ENCODE assay signal across 15 cellular contexts in the genomic region with DNA sequence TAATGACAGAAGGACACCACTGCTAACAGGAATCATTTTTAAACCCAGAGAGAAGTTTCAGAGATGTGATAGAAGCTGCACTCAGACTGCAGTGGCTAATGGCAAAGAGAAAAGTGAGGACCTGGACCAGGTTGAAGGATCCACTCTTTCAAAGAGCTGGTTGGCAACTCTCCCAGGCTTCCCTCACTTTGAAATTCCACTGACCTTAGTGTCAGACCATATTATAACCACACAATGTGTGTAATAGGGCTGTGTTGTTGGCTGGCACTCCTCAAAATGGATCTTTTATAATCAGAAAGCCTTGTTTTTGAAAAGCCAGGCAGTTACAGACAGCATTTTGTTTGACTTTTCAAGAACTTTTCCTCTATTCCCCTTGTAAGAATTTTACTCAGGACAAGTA.
DNase-seq lines count a peak whose midpoint lies in the region; ATAC-seq and TF ChIP-seq lines count a peak whose summit lies in the region.
"Had no signal": no experiment of that assay in that cellular context is flagged by ENCODE, and none has a peak within 500 bp of the region (broad histone marks: within the 10 kb centered on the region; RNA-seq: fewer than 3 reads in every experiment).

No MANE protein-coding gene starts in this region.

- no peaks in the 10 kb centered on the region for H3K9me3 ChIP-seq in endodermal cell (ENCODE audit: control insufficient read depth, low read length)
- H3K9me3 ChIP-seq: gastrocnemius medialis, lower lobe of right lung had no signal

- H3K4me3 Mint-ChIP-seq in activated CD4-positive, alpha-beta memory T cell treated with anti-CD3 and anti-CD28 coated beads, Interleukin-2, amount 10 ng/mL, durations not matched to agents 7 days and 5 days, result no peak overlapping the region
- H3K4me3 Mint-ChIP-seq in endodermal cell, result no peak overlapping the region
- H3K4me3 Mint-ChIP-seq: activated T-cell treated with anti-CD3 and anti-CD28 coated beads, Interleukin-2, amount 50 U/mL, for 72 hours; H9; WTC11 had no signal

- no peaks in the 10 kb centered on the region for H3K4me1 Mint-ChIP-seq in activated CD4-positive, alpha-beta memory T cell treated with anti-CD3 and anti-CD28 coated beads, Interleukin-2, amount 10 ng/mL, durations not matched to agents 7 days and 5 days
- H3K4me1 Mint-ChIP-seq in endodermal cell, result no peaks in the 10 kb centered on the region

- no peaks in the 10 kb centered on the region for H3K4me1 ChIP-seq in endodermal cell (ENCODE audit: control insufficient read depth, insufficient read depth, low read length)
- H3K4me1 ChIP-seq: gastrocnemius medialis, lower lobe of right lung had no signal

- H3K27ac ChIP-seq in endodermal cell (ENCODE audit: low read depth, low read length), result no peak overlapping the region
- H3K27ac ChIP-seq: gastrocnemius medialis, lower lobe of right lung had no signal

- H3K36me3 Mint-ChIP-seq in activated CD4-positive, alpha-beta memory T cell treated with anti-CD3 and anti-CD28 coated beads, Interleukin-2, amount 10 ng/mL, durations not matched to agents 7 days and 5 days (ENCODE audit: low read depth), result no peaks in the 10 kb centered on the region
- no peaks in the 10 kb centered on the region for H3K36me3 Mint-ChIP-seq in endodermal cell (ENCODE audit: low read depth)
- H3K36me3 Mint-ChIP-seq: WTC11 had no signal

- TF ChIP-seq CTCF in omental fat pad (IDR thresholded peaks at IDR 0.05), result no peak
- no peak for TF ChIP-seq CTCF in endodermal cell (conservative IDR thresholded peaks at IDR 0.05)

- no peaks in the 10 kb centered on the region for H3K27me3 Mint-ChIP-seq in activated CD4-positive, alpha-beta memory T cell treated with anti-CD3 and anti-CD28 coated beads, Interleukin-2, amount 10 ng/mL, durations not matched to agents 7 days and 5 days
- H3K27me3 Mint-ChIP-seq in endodermal cell (ENCODE audit: insufficient read depth), result no peaks in the 10 kb centered on the region

- ATAC-seq in HG03097 (IDR thresholded peaks at IDR 0.05; ENCODE audit: low FRiP score, unreplicated experiment) (no peak), omental fat pad (ENCODE audit: low FRiP score) (no peak)
- ATAC-seq: activated T-cell treated with anti-CD3 and anti-CD28 coated beads, Interleukin-2, amount 50 U/mL, for 72 hours; gastrocnemius medialis; lower lobe of right lung; WTC11 had no signal

- H3K27ac Mint-ChIP-seq in activated CD4-positive, alpha-beta memory T cell treated with anti-CD3 and anti-CD28 coated beads, Interleukin-2, amount 10 ng/mL, durations not matched to agents 7 days and 5 days, result no peak overlapping the region
- no peak overlapping the region for H3K27ac Mint-ChIP-seq in endodermal cell
- H3K27ac Mint-ChIP-seq: activated T-cell treated with anti-CD3 and anti-CD28 coated beads, Interleukin-2, amount 50 U/mL, for 72 hours; H9; WTC11 had no signal

- no peaks in the 10 kb centered on the region for H3K36me3 ChIP-seq in endodermal cell (ENCODE audit: control insufficient read depth, insufficient read depth, low read length)
- H3K36me3 ChIP-seq: gastrocnemius medialis, lower lobe of right lung had no signal

- H3K4me3 ChIP-seq in endodermal cell (ENCODE audit: low read length), result no peak overlapping the region
- H3K4me3 ChIP-seq: gastrocnemius medialis, lower lobe of right lung had no signal

- POLR2A ChIA-PET in activated CD4-positive, alpha-beta memory T cell treated with anti-CD3 and anti-CD28 coated beads, Interleukin-2, amount 10 ng/mL, durations not matched to agents 7 days and 5 days (lab: Charles Lee), result no interaction called here

- CTCF ChIA-PET in activated CD4-positive, alpha-beta memory T cell treated with anti-CD3 and anti-CD28 coated beads, Interleukin-2, amount 10 ng/mL, durations not matched to agents 7 days and 5 days (lab: Charles Lee), result no interaction called here

- peak; percentile 79 for DNase-seq in EL
- DNase-seq in NCI-H2227 (lab: John Stamatoyannopoulos, UW; ENCODE audit: unreplicated experiment), result peak; percentile 7
- DNase-seq in dermis blood vessel endothelial cell, result peak; percentile 61
- peak; percentile 49 for DNase-seq in mucosa of gallbladder (ENCODE audit: low spot score)
- DNase-seq in omental fat pad (ENCODE audit: low spot score), result no peak
- DNase-seq in activated CD4-positive, alpha-beta memory T cell treated with anti-CD3 and anti-CD28 coated beads, Interleukin-2, amount 10 ng/mL, durations not matched to agents 7 days and 5 days, result no peak
- DNase-seq in endodermal cell, result no peak
- DNase-seq: activated T-cell treated with anti-CD3 and anti-CD28 coated beads, Interleukin-2, amount 50 U/mL, for 72 hours; gastrocnemius medialis; H9; lower lobe of right lung; NCI-H345; SHP77 treated with DMSO at 0.1 percent for 48 hours had no signal

- no peaks in the 10 kb centered on the region for H3K27me3 ChIP-seq in endodermal cell (ENCODE audit: control insufficient read depth, insufficient read depth, low read length, poor library complexity, severe bottlenecking)
- H3K27me3 ChIP-seq: gastrocnemius medialis had no signal

- H3K9me3 Mint-ChIP-seq in activated CD4-positive, alpha-beta memory T cell treated with anti-CD3 and anti-CD28 coated beads, Interleukin-2, amount 10 ng/mL, durations not matched to agents 7 days and 5 days, result peaks cover 4% of the 10 kb centered on the region
- H3K9me3 Mint-ChIP-seq in endodermal cell, result no peaks in the 10 kb centered on the region
- H3K9me3 Mint-ChIP-seq: H9, WTC11 had no signal

- no peak overlapping the region for H3K9ac ChIP-seq in endodermal cell (ENCODE audit: extremely low read depth, low read length, poor library complexity, severe bottlenecking)

Comparison
In these comparisons a context has a peak if more than half of its experiments do, and no peak if none do; other contexts are left out.
1. DNase-seq: peak in EL (single experiment), NCI-H2227 (single experiment), dermis blood vessel endothelial cell (single experiment) and mucosa of gallbladder (single experiment); none in omental fat pad (single experiment), activated CD4-positive, alpha-beta memory T cell treated with anti-CD3 and anti-CD28 coated beads, Interleukin-2, amount 10 ng/mL, durations not matched to agents 7 days and 5 days (single experiment) and endodermal cell (single experiment).